Comparison of ENCODE assay signal across 16 cellular contexts in genomic region chr2:53739057-53739456, GRCh38. TPM values are rescaled to one million over a fixed set of nuclear protein-coding genes. Genes with fewer than 3 reads are reported as not detected.
DNase-seq lines count a peak whose midpoint lies in the region; ATAC-seq lines count a peak whose summit lies in the region.
"Had no signal": no experiment of that assay in that cellular context is flagged by ENCODE, and none has a peak within 500 bp of the region (broad histone marks: within the 10 kb centered on the region; RNA-seq: fewer than 3 reads in every experiment).

No MANE protein-coding gene starts in this region.

- no peaks in the 10 kb centered on the region for H3K9me3 Mint-ChIP-seq in activated CD4-positive, alpha-beta T cell treated with anti-CD3 and anti-CD28 coated beads, Interleukin-2, amount 10 ng/mL, durations not matched to agents 24 days and 14 days

- no peak overlapping the region for H3K27ac ChIP-seq in subcutaneous abdominal adipose tissue (ENCODE audit: low read depth, low read length)
- H3K27ac ChIP-seq: C4-2B, Peyer's patch had no signal

- no peaks in the 10 kb centered on the region for H3K27me3 Mint-ChIP-seq in activated CD4-positive, alpha-beta T cell treated with anti-CD3 and anti-CD28 coated beads, Interleukin-2, amount 10 ng/mL, durations not matched to agents 24 days and 14 days

- intact Hi-C loops in activated CD4-positive, alpha-beta T cell treated with anti-CD3 and anti-CD28 coated beads, Interleukin-2, amount 10 ng/mL, durations not matched to agents 24 days and 14 days (cut with micrococcal nuclease): no loop called here

- peaks cover 11% of the 10 kb centered on the region for H3K4me1 Mint-ChIP-seq in activated CD4-positive, alpha-beta T cell treated with anti-CD3 and anti-CD28 coated beads, Interleukin-2, amount 10 ng/mL, durations not matched to agents 24 days and 14 days

- no peaks in the 10 kb centered on the region for H3K9me3 ChIP-seq in subcutaneous abdominal adipose tissue (ENCODE audit: control insufficient read depth in 5 of 5, low read length in 5 of 5)
- H3K9me3 ChIP-seq: Peyer's patch had no signal

- H3K36me3 Mint-ChIP-seq in activated CD4-positive, alpha-beta T cell treated with anti-CD3 and anti-CD28 coated beads, Interleukin-2, amount 10 ng/mL, durations not matched to agents 24 days and 14 days (ENCODE audit: low read depth): peaks cover 25% of the 10 kb centered on the region

- peaks cover 0 to 5% (median 3%) of the 10 kb centered on the region in 5 donors for H3K36me3 ChIP-seq in subcutaneous abdominal adipose tissue (ENCODE audit: control insufficient read depth in 5 of 5, insufficient read depth in 5 of 5, low read length in 5 of 5)
- H3K36me3 ChIP-seq: Peyer's patch had no signal

- DNase-seq in KBM-7 (peak; percentile 5), MV-4-11 (lab: John Stamatoyannopoulos, UW) (peak; percentile 27), fibroblast of gingiva (ENCODE audit: low read depth) (peak; percentile 55)
- no peak for DNase-seq in activated CD4-positive, alpha-beta T cell treated with anti-CD3 and anti-CD28 coated beads, Interleukin-2, amount 10 ng/mL, durations not matched to agents 24 days and 14 days
- DNase-seq: ACHN, NCI-H1092, NCI-H146, NCI-H2029 treated with DMSO at 0.1 percent for 48 hours, NCI-H510A, NCI-H82, Peyer's patch had no signal

- peak overlapping the region in 1 of 5 donors; percentile 7 for H3K9ac ChIP-seq in subcutaneous abdominal adipose tissue (ENCODE audit: low read length in 5 of 5)

- in situ Hi-C loops in KBM-7 (cut with MboI; ENCODE audit: low pct_unique_long_range_greater_than_20kb, low sequenced_read_pairs): no loop called here

- no peak overlapping the region for H3K27ac Mint-ChIP-seq in activated CD4-positive, alpha-beta T cell treated with anti-CD3 and anti-CD28 coated beads, Interleukin-2, amount 10 ng/mL, durations not matched to agents 24 days and 14 days

- peak overlapping the region in 4 of 5 donors; percentile 30 to 60 (median 44) for H3K4me3 ChIP-seq in subcutaneous abdominal adipose tissue (ENCODE audit: low read depth in 1 of 5, low read length in 5 of 5)
- H3K4me3 ChIP-seq: K562, Peyer's patch had no signal

- no peak for ATAC-seq in GM21367 (IDR thresholded peaks at IDR 0.05; ENCODE audit: unreplicated experiment)
- ATAC-seq in HG03108 (IDR thresholded peaks at IDR 0.05; ENCODE audit: unreplicated experiment): no peak
- ATAC-seq: K562 had no signal

- peaks cover 0 to 24% (median 10%) of the 10 kb centered on the region in 5 donors for H3K4me1 ChIP-seq in subcutaneous abdominal adipose tissue (ENCODE audit: control insufficient read depth in 5 of 5, insufficient read depth in 5 of 5, low read length in 5 of 5)
- H3K4me1 ChIP-seq: Peyer's patch had no signal

- no peaks in the 10 kb centered on the region for H3K27me3 ChIP-seq in subcutaneous abdominal adipose tissue (ENCODE audit: control insufficient read depth in 5 of 5, insufficient read depth in 4 of 5, low read length in 5 of 5)
- H3K27me3 ChIP-seq: Peyer's patch had no signal

- H3K4me3 Mint-ChIP-seq in activated CD4-positive, alpha-beta T cell treated with anti-CD3 and anti-CD28 coated beads, Interleukin-2, amount 10 ng/mL, durations not matched to agents 24 days and 14 days: no peak overlapping the region

RNA-seq across cellular contexts. Expression of gene CHAC2, which starts 28.5 kb away (rescaled TPM):
- total RNA-seq in activated CD4-positive, alpha-beta T cell treated with anti-CD3 and anti-CD28 coated beads, Interleukin-2, amount 10 ng/mL, durations not matched to agents 24 days and 14 days: 24.8 and 27.4 TPM in 2 replicates

RNA-seq across cellular contexts. Expression of gene ASB3, which starts 47.7 kb away (rescaled TPM):
- total RNA-seq in activated CD4-positive, alpha-beta T cell treated with anti-CD3 and anti-CD28 coated beads, Interleukin-2, amount 10 ng/mL, durations not matched to agents 24 days and 14 days: 19.6 and 24.0 TPM in 2 replicates

RNA-seq across cellular contexts. Expression of gene ERLEC1, which starts 47.8 kb away (rescaled TPM):
- total RNA-seq in activated CD4-positive, alpha-beta T cell treated with anti-CD3 and anti-CD28 coated beads, Interleukin-2, amount 10 ng/mL, durations not matched to agents 24 days and 14 days: 24.1 and 24.9 TPM in 2 replicates
